In genomic region chr5:172446336-172447051, GRCh38 we compare ENCODE assay signal across 18 cellular contexts. TPM values are rescaled to one million over a fixed set of nuclear protein-coding genes. Genes with fewer than 3 reads are reported as not detected.
DNase-seq lines count a peak whose midpoint lies in the region; ATAC-seq, FAIRE-seq and TF ChIP-seq lines count a peak whose summit lies in the region.
"Had no signal": no experiment of that assay in that cellular context is flagged by ENCODE, and none has a peak within 500 bp of the region (broad histone marks: within the 10 kb centered on the region; RNA-seq: fewer than 3 reads in every experiment).

No MANE protein-coding gene starts in this region.

- H3K27me3 Mint-ChIP-seq in activated T-cell treated with anti-CD3 and anti-CD28 coated beads, Interleukin-2, amount 50 U/mL, for 4 hours (ENCODE audit: low read depth), result peaks cover 32% of the 10 kb centered on the region

- FAIRE-seq in endothelial cell of umbilical vein (lab: Jason Lieb, UNC), result peak; percentile 97
- FAIRE-seq: small intestine had no signal

- no peak for TF ChIP-seq POLR2A in endothelial cell of umbilical vein (IDR thresholded peaks at IDR 0.05; ENCODE audit: low read depth, low read length)

- no peaks in the 10 kb centered on the region for H3K9me3 ChIP-seq in endothelial cell of umbilical vein (replicated peaks; ENCODE audit: control insufficient read depth, insufficient read depth, low read length)
- no peaks in the 10 kb centered on the region for H3K9me3 ChIP-seq in stomach smooth muscle (ENCODE audit: control insufficient read depth in 2 of 2, low read length in 2 of 2)
- no peaks in the 10 kb centered on the region for H3K9me3 ChIP-seq in A673 (ENCODE audit: low read depth, low read length, poor library complexity, severe bottlenecking)

- no peaks in the 10 kb centered on the region for H3K9me3 Mint-ChIP-seq in activated T-cell treated with anti-CD3 and anti-CD28 coated beads, Interleukin-2, amount 50 U/mL, for 4 hours
- H3K9me3 Mint-ChIP-seq: activated CD4-positive, alpha-beta T cell treated with anti-CD3 and anti-CD28 coated beads, Interleukin-2, amount 10 ng/mL, durations not matched to agents 24 days and 14 days; activated T-cell treated with anti-CD3 and anti-CD28 coated beads, Interleukin-2, amount 50 U/mL, for 24 hours; natural killer cell treated with Interleukin-12 subunit alpha and Interleukin-12 subunit beta and Interleukin-15 and Interleukin-18, amount 100 ng/mL, for 72 hours; T-helper 2 cell treated with Interferon-gamma antibody and Interleukin-4, amounts not matched to agents 5 μg/mL and 100 μg/mL, for 36 hours had no signal

- H4K20me1 ChIP-seq in endothelial cell of umbilical vein (replicated peaks; ENCODE audit: control insufficient read depth, extremely low read depth, insufficient read depth, low read length), result peaks cover 11% of the 10 kb centered on the region

- H3K36me3 Mint-ChIP-seq in activated T-cell treated with anti-CD3 and anti-CD28 coated beads, Interleukin-2, amount 50 U/mL, for 4 hours (ENCODE audit: insufficient read depth), result no peaks in the 10 kb centered on the region
- H3K36me3 Mint-ChIP-seq: natural killer cell treated with Interleukin-12 subunit alpha and Interleukin-12 subunit beta and Interleukin-15 and Interleukin-18, amount 100 ng/mL, for 72 hours had no signal

- H3K4me2 ChIP-seq in endothelial cell of umbilical vein (ENCODE audit: insufficient read depth, low read length), result peak overlapping the region; percentile 22

- CTCF ChIA-PET in endothelial cell of umbilical vein (lab: Charles Lee), result interaction anchor here (0.7 to 2.3 kb wide), 4 partner anchors 9 to 251 kb away, joined by 3 to 9 read pairs (median 5); no protein-coding TSS in a partner anchor
- CTCF ChIA-PET in A673 (lab: Charles Lee), result no interaction called here

- dilution Hi-C loops in endothelial cell of umbilical vein (cut with MboI; ENCODE audit: extremely low pct_ligation_motif_present, low sequenced_read_pairs), result no loop called here

- H3K4me3 Mint-ChIP-seq in activated T-cell treated with anti-CD3 and anti-CD28 coated beads, Interleukin-2, amount 50 U/mL, for 4 hours, result no peak overlapping the region
- H3K4me3 Mint-ChIP-seq: activated CD4-positive, alpha-beta T cell treated with anti-CD3 and anti-CD28 coated beads, Interleukin-2, amount 10 ng/mL, durations not matched to agents 24 days and 14 days; activated T-cell treated with anti-CD3 and anti-CD28 coated beads, Interleukin-2, amount 50 U/mL, for 24 hours; natural killer cell treated with Interleukin-12 subunit alpha and Interleukin-12 subunit beta and Interleukin-15 and Interleukin-18, amount 100 ng/mL, for 72 hours; T-helper 2 cell treated with Interferon-gamma antibody and Interleukin-4, amounts not matched to agents 5 μg/mL and 100 μg/mL, for 36 hours had no signal

- TF ChIP-seq CTCF in endothelial cell of umbilical vein (IDR thresholded peaks at IDR 0.05; ENCODE audit: extremely low read depth in 1 of 2, insufficient read depth in 1 of 2, low read depth in 1 of 2, low read length in 2 of 2) (no peak), A673 (conservative IDR thresholded peaks at IDR 0.05; ENCODE audit: low read depth, low read length) (no peak)

- H3K27me3 ChIP-seq in endothelial cell of umbilical vein (ENCODE audit: control insufficient read depth in 2 of 2, insufficient read depth in 2 of 2, low read length in 2 of 2) (no peaks in the 10 kb centered on the region), stomach smooth muscle (ENCODE audit: control insufficient read depth in 1 of 2, insufficient read depth in 2 of 2, low read length in 2 of 2) (no peaks in the 10 kb centered on the region), A673 (replicated peaks; ENCODE audit: insufficient read depth, low read depth, low read length, poor library complexity) (no peaks in the 10 kb centered on the region)

- no peak overlapping the region for H3K9ac ChIP-seq in endothelial cell of umbilical vein (replicated peaks; ENCODE audit: extremely low read depth, insufficient read depth, low read length)
- peak overlapping the region; percentile 17 to 29 for H3K9ac ChIP-seq in stomach smooth muscle (ENCODE audit: low read length in 2 of 2)

- peaks cover 15% of the 10 kb centered on the region for H3K4me1 Mint-ChIP-seq in activated T-cell treated with anti-CD3 and anti-CD28 coated beads, Interleukin-2, amount 50 U/mL, for 4 hours (ENCODE audit: low read depth)

- H3K27ac ChIP-seq in endothelial cell of umbilical vein (ENCODE audit: insufficient read depth, low read depth, low read length) (peak overlapping the region; percentile 34), stomach smooth muscle (ENCODE audit: low read length) (peak overlapping the region; percentile 64), A673 (ENCODE audit: low read depth, low read length, poor library complexity, severe bottlenecking) (no peak overlapping the region)
- H3K27ac ChIP-seq: HL-60 had no signal

- H3K36me3 ChIP-seq in endothelial cell of umbilical vein (ENCODE audit: control insufficient read depth in 2 of 2, extremely low read depth in 1 of 2, insufficient read depth in 2 of 2, low read length in 2 of 2) (peaks cover 0 to 2% of the 10 kb centered on the region in 2 experiments), stomach smooth muscle (ENCODE audit: control insufficient read depth in 2 of 2, insufficient read depth in 2 of 2, low read length in 2 of 2) (peaks cover 0 to 2% of the 10 kb centered on the region in 2 donors), A673 (ENCODE audit: insufficient read depth, low read length, poor library complexity, severe bottlenecking) (no peaks in the 10 kb centered on the region)

- no peak overlapping the region for H2AFZ ChIP-seq in endothelial cell of umbilical vein (ENCODE audit: low read depth, low read length)

- DNase-seq in endothelial cell of umbilical vein (ENCODE audit: low read depth, low spot score), result peak; percentile 86
- DNase-seq in mesenteric fat pad (ENCODE audit: low spot score), result peak; percentile 85
- DNase-seq in HUDEP-2 (lab: John Stamatoyannopoulos, UW; ENCODE audit: unreplicated experiment in 76 of 76), result no peak
- DNase-seq in HK-2 (ENCODE audit: unreplicated experiment), result no peak
- DNase-seq in activated T-cell treated with anti-CD3 and anti-CD28 coated beads, Interleukin-2, amount 50 U/mL, for 4 hours, result no peak
- DNase-seq in A673 (ENCODE audit: low spot score), result no peak
- DNase-seq: activated CD4-positive, alpha-beta T cell treated with anti-CD3 and anti-CD28 coated beads, Interleukin-2, amount 10 ng/mL, durations not matched to agents 24 days and 14 days; activated T-cell treated with anti-CD3 and anti-CD28 coated beads, Interleukin-2, amount 50 U/mL, for 24 hours; amniotic stem cell; GOT3; NCI-H2029 treated with DMSO at 0.1 percent for 48 hours; NCI-H748 treated with DMSO at 0.1 percent for 48 hours; small intestine had no signal

- no TSS peak for BruUV-seq in endothelial cell of umbilical vein (replicated peaks; lab: Mats Ljungman, UMichigan)
- no TSS peak for BruUV-seq in A673 (replicated peaks; lab: Mats Ljungman, UMichigan)

- intact Hi-C loops in endothelial cell of umbilical vein (cut with micrococcal nuclease) (loop anchor here (1.0 kb wide), 2 partner anchors 9 to 34 kb away; no protein-coding TSS in a partner anchor), A673 (cut with micrococcal nuclease; ENCODE audit: unreplicated experiment) (no loop called here)

- H3K9me1 ChIP-seq in endothelial cell of umbilical vein (replicated peaks; ENCODE audit: control insufficient read depth, extremely low read depth, insufficient read depth, low read length), result no peaks in the 10 kb centered on the region

- H3K4me3 ChIP-seq in endothelial cell of umbilical vein (replicated peaks in 1 of 3; ENCODE audit: insufficient read depth in 1 of 3, low read depth in 1 of 3, low read length in 3 of 3) (no peak overlapping the region), stomach smooth muscle (ENCODE audit: low read length in 2 of 2) (peak overlapping the region; percentile 26 to 63), A673 (ENCODE audit: low read depth, low read length, poor library complexity, severe bottlenecking) (no peak overlapping the region)

- POLR2A ChIA-PET in endothelial cell of umbilical vein (lab: Charles Lee), result interaction anchor here (1.2 kb wide), 1 partner anchor 494 kb away, joined by 3 read pairs; no protein-coding TSS in a partner anchor
- POLR2A ChIA-PET in A673 (lab: Charles Lee; ENCODE audit: low non-redundant PET), result no interaction called here

- H3K4me1 ChIP-seq in endothelial cell of umbilical vein (ENCODE audit: control insufficient read depth, extremely low read depth, insufficient read depth, low read length), result peaks cover 48% of the 10 kb centered on the region
- H3K4me1 ChIP-seq in stomach smooth muscle (ENCODE audit: control insufficient read depth, insufficient read depth, low read length), result peaks cover 67% of the 10 kb centered on the region
- H3K4me1 ChIP-seq in A673 (ENCODE audit: insufficient read depth, low read length, poor library complexity, severe bottlenecking), result peaks cover 6% of the 10 kb centered on the region

- peaks cover 91% of the 10 kb centered on the region for H3K79me2 ChIP-seq in endothelial cell of umbilical vein (ENCODE audit: control insufficient read depth, insufficient read depth, low read length)

- ATAC-seq in activated T-cell treated with anti-CD3 and anti-CD28 coated beads, Interleukin-2, amount 50 U/mL, for 4 hours, result no peak
- ATAC-seq: natural killer cell treated with Interleukin-12 subunit alpha and Interleukin-12 subunit beta and Interleukin-15 and Interleukin-18, amount 100 ng/mL, for 72 hours had no signal

TF ChIP-seq in PFSK-1, 5 proteins besides CTCF, POLR2A, EP300 and RAD21 (continues in another document):
- no peak for TF ChIP-seq SIN3A (IDR thresholded peaks at IDR 0.05; ENCODE audit: borderline replicate concordance, insufficient read depth, low read length)
- TF ChIP-seq FOXP2 (optimal IDR thresholded peaks at IDR 0.05; ENCODE audit: borderline replicate concordance, extremely low read depth, extremely low read length, insufficient read depth), result peak; percentile 14

TF ChIP-seq in endothelial cell of umbilical vein, 7 proteins besides CTCF, POLR2A, EP300 and RAD21 (continues in another document):
- no peak for TF ChIP-seq EZH2 (IDR thresholded peaks at IDR 0.05; ENCODE audit: borderline replicate concordance, low read depth, low read length, severe bottlenecking)
- no peak for TF ChIP-seq MYC (IDR thresholded peaks at IDR 0.05; ENCODE audit: low read depth, low read length)

RNA-seq across cellular contexts. Expression of gene SH3PXD2B, which starts 7.8 kb away (rescaled TPM):
- polyA plus RNA-seq in PFSK-1 (2012; ENCODE audit: insufficient read length, low read depth), result 76.9 TPM
- total RNA-seq in endothelial cell of umbilical vein (66.3 and 71.8 TPM in 2 replicates), mesenteric fat pad (56.6 TPM), A673 (2021) (28.1 and 32.1 TPM in 2 replicates)
- 23.5 and 24.7 TPM in 2 replicates for polyA plus RNA-seq in endothelial cell of umbilical vein
- polyA plus RNA-seq in endothelial cell of umbilical vein (2011; cell fraction: cytosol; rRNA removed), result 24.4 and 25.9 TPM in 2 replicates
- 33.5 and 36.3 TPM in 2 replicates for polyA plus RNA-seq in endothelial cell of umbilical vein (2011; cell fraction: nucleus; rRNA removed)
- 39.6 and 47.8 TPM in 2 replicates for polyA plus RNA-seq in endothelial cell of umbilical vein (2012)
- polyA minus RNA-seq in endothelial cell of umbilical vein, result 49.9 and 53.1 TPM in 2 replicates
- 4.3 TPM for polyA minus RNA-seq in endothelial cell of umbilical vein (2011; cell fraction: cytosol; rRNA and poly(A)+ RNA removed)
- 22.0 and 24.7 TPM in 2 replicates for polyA minus RNA-seq in endothelial cell of umbilical vein (2011; cell fraction: nucleus; rRNA and poly(A)+ RNA removed)
- under 1 TPM; 0.21 to 0.96 (median 0.92) TPM for total RNA-seq in activated T-cell treated with anti-CD3 and anti-CD28 coated beads, Interleukin-2, amount 50 U/mL, for 4 hours

Comparison
In these comparisons a context has a peak if more than half of its experiments do, and no peak if none do; other contexts are left out.
1. DNase-seq: peak in endothelial cell of umbilical vein (single experiment) and mesenteric fat pad (single experiment); none in HUDEP-2 (0 of 76), HK-2 (single experiment), activated T-cell treated with anti-CD3 and anti-CD28 coated beads, Interleukin-2, amount 50 U/mL, for 4 hours (single experiment) and A673 (single experiment).
2. H3K4me3 ChIP-seq: peak in stomach smooth muscle (2 of 2); none in endothelial cell of umbilical vein (0 of 3) and A673 (single experiment).
3. RNA of gene SH3PXD2B, which starts 7.8 kb away (total RNA-seq): 66.3 to 71.8 TPM in endothelial cell of umbilical vein, 56.6 TPM in mesenteric fat pad (single experiment) and 28.1 to 32.1 TPM in A673; 0.21 to 0.96 TPM in activated T-cell treated with anti-CD3 and anti-CD28 coated beads, Interleukin-2, amount 50 U/mL, for 4 hours; every median in the first group is over 10 times any median in the second.